13 cellular contexts compared by ENCODE assay signal in the genomic region with DNA sequence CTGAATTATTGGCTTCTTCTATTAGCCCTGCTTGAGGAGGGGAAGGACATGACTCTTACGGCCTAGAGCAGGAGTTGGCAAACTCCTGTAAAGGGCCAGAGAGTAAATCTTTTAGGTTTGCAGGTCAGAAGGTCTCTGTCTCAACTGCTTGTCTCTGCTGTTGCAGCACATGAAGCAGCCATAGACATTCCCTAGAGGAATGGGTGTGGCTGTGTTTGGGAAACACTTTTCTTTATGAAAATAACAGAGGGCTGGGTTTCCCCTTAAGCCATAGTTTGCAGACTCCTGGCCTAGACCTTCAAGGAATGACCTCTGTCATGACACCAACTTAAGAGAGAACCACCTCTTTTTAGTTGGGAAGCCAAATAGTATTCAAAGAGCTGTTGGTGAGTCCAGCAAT. TPM values are rescaled to one million over a fixed set of nuclear protein-coding genes. Genes with fewer than 3 reads are reported as not detected.
DNase-seq lines count a peak whose midpoint lies in the region; ATAC-seq and TF ChIP-seq lines count a peak whose summit lies in the region.
"Had no signal": no experiment of that assay in that cellular context is flagged by ENCODE, and none has a peak within 500 bp of the region (broad histone marks: within the 10 kb centered on the region; RNA-seq: fewer than 3 reads in every experiment).

No MANE protein-coding gene starts in this region.

- H3K27ac Mint-ChIP-seq in CD14-positive monocyte: peak overlapping the region; percentile 77 to 91 (median 87)

- no peak for TF ChIP-seq EP300 in sigmoid colon (IDR thresholded peaks at IDR 0.05)

- ATAC-seq in right cardiac atrium: peak; percentile 31 to 67
- ATAC-seq in GM19023 (IDR thresholded peaks at IDR 0.05; ENCODE audit: unreplicated experiment): no peak

- intact Hi-C loops in CD14-positive monocyte (cut with micrococcal nuclease): no loop called here
- intact Hi-C loops in right cardiac atrium (cut with DNase I): loop anchor here in 2 of 4 donors (5.0 kb wide), 2 partner anchors 89 to 204 kb away; no protein-coding TSS in a partner anchor
- intact Hi-C loops in sigmoid colon (cut with DNase I): loop anchor here (5.0 to 10.0 kb wide), 2 partner anchors 86 to 1527 kb away; no protein-coding TSS in a partner anchor

- peaks cover 31 to 37% of the 10 kb centered on the region in 2 donors for H3K36me3 Mint-ChIP-seq in CD14-positive monocyte

- no peaks in the 10 kb centered on the region for H3K27me3 ChIP-seq in right cardiac atrium (ENCODE audit: control insufficient read depth, insufficient read depth)
- no peaks in the 10 kb centered on the region for H3K27me3 ChIP-seq in sigmoid colon

- TF ChIP-seq CTCF in CD14-positive monocyte (IDR thresholded peaks at IDR 0.05) (no peak), sigmoid colon (IDR thresholded peaks at IDR 0.05) (no peak)

- H3K9me3 ChIP-seq in right cardiac atrium (ENCODE audit: control insufficient read depth, low read length) (no peaks in the 10 kb centered on the region), sigmoid colon (no peaks in the 10 kb centered on the region)

- H3K4me3 ChIP-seq in right cardiac atrium (ENCODE audit: low read length): no peak overlapping the region
- no peak overlapping the region for H3K4me3 ChIP-seq in sigmoid colon

- peaks cover 0 to 11% (median 0%) of the 10 kb centered on the region in 4 donors for H3K36me3 ChIP-seq in sigmoid colon

- no peak for TF ChIP-seq POLR2A in sigmoid colon (IDR thresholded peaks at IDR 0.05)

- DNase-seq in CD14-positive monocyte (ENCODE audit: low spot score) (no peak), right cardiac atrium (no peak), sigmoid colon (no peak), T-helper 9 cell (no peak), islet precursor cell (no peak)
- no peak for DNase-seq in stimulated activated CD4-positive, alpha-beta T cell treated with anti-CD3 and anti-CD28 coated beads, Interleukin-2, amount 100 ng/mL, for 24 hours
- DNase-seq: activated CD8-positive, alpha-beta memory T cell treated with anti-CD3 and anti-CD28 coated beads, Interleukin-2, amount 50 U/mL, for 4 hours; Calu3; KBM-7; NCI-H1436 treated with DMSO at 0.1 percent for 48 hours; NCI-H774 had no signal

- peaks cover 0 to 7% (median 2%) of the 10 kb centered on the region in 7 donors for H3K9me3 Mint-ChIP-seq in CD14-positive monocyte

- H3K4me3 Mint-ChIP-seq in CD14-positive monocyte: no peak overlapping the region

- H3K27ac ChIP-seq in cingulate gyrus (ENCODE audit: low read depth, low read length) (peak overlapping the region; percentile 14), right cardiac atrium (ENCODE audit: low read length) (peak overlapping the region; percentile 87), sigmoid colon (peak overlapping the region; percentile 11 to 70 (median 40))

- WGBS in right cardiac atrium: 21% methylated on average over 1 of the region's 1 CpG
- 55 to 64% methylated on average over 1 of the region's 1 CpG for WGBS in sigmoid colon, 2 donors

- H3K4me1 ChIP-seq in right cardiac atrium (ENCODE audit: control insufficient read depth, insufficient read depth, low read length) (peaks cover 30% of the 10 kb centered on the region), sigmoid colon (peaks cover 0 to 58% (median 47%) of the 10 kb centered on the region in 4 donors)

- H3K4me1 Mint-ChIP-seq in CD14-positive monocyte: peaks cover 16% of the 10 kb centered on the region

- peaks cover 0 to 5% (median 3%) of the 10 kb centered on the region in 3 donors for H3K27me3 Mint-ChIP-seq in CD14-positive monocyte (ENCODE audit: low read depth in 3 of 3)

RNA-seq across cellular contexts. Expression of a gene that starts 10.3 kb away (rescaled TPM):
- 1 to 10 TPM; 6.6 to 7.0 TPM for polyA plus RNA-seq in CD14-positive monocyte
- total RNA-seq in right cardiac atrium: 100 to 1,000 TPM; 201 to 249 (median 232) TPM
- polyA plus RNA-seq in right cardiac atrium: 91.7 TPM
- 10 to 100 TPM; 17.6 to 42.7 (median 27.2) TPM for total RNA-seq in sigmoid colon
- polyA plus RNA-seq in sigmoid colon: 10 to 100 TPM; 31.8 to 39.5 (median 37.9) TPM

Comparison
In these comparisons a context has a peak if more than half of its experiments do, and no peak if none do; other contexts are left out.
1. H3K27ac ChIP-seq: peak in every context shown above with its lines; median percentile 87 in right cardiac atrium; 40 in sigmoid colon; 14 in cingulate gyrus.
2. RNA of a gene that starts 10.3 kb away (polyA plus RNA-seq): 91.7 TPM in right cardiac atrium (single experiment) and 31.8 to 39.5 TPM in sigmoid colon; 6.6 to 7.0 TPM in CD14-positive monocyte; every median in the first group is over 4 times any median in the second.